Comparison of ENCODE assay signal across 10 cellular contexts in the genomic region with DNA sequence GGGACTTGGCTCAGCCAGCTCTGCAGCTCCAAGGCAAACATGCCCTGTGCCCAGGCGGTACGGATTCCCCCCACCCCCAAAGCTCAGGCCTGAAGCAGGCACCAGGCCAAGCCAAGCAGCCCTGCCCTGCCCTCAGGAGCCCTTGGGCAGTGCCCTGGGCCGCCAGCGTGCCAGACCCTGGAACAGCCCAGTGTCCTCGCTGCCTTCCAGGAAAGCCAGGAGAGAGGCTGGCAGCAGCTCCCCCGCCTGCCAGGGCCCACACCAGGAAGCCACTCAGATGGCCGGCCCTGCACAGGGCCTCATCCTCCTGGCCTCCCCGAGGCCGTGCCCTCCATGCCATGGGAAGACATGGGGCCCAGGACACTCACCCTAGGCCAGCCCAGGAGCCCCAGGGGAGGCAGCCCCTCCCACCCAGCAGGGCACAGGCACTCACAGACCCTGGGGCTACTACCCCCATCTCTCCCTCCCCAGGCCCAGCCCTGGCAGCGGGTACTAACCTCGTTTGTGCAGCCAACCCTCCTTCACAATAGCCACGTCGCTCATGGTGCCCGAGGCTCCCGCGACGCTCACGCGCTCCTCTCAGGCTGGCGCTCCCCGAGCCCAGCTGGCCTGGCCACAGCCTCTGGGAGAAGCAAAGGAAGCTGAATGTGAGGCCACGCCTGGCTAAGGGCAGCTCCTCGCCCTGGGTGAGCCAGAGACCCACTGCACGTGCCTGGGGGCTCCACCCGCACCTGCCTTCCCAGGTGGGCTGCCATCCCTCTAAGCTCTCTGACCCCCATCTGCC. TPM values are rescaled to one million over a fixed set of nuclear protein-coding genes. Genes with fewer than 3 reads are reported as not detected.
DNase-seq lines count a peak whose midpoint lies in the region; ATAC-seq and TF ChIP-seq lines count a peak whose summit lies in the region.
"Had no signal": no experiment of that assay in that cellular context is flagged by ENCODE, and none has a peak within 500 bp of the region (broad histone marks: within the 10 kb centered on the region; RNA-seq: fewer than 3 reads in every experiment).

No MANE protein-coding gene starts in this region.

- H3K36me3 ChIP-seq in DOHH2 (ENCODE audit: control insufficient read depth, low read length) (peaks cover 38% of the 10 kb centered on the region), heart right ventricle (peaks cover 0 to 53% (median 4%) of the 10 kb centered on the region in 9 donors), skeletal muscle satellite cell (ENCODE audit: insufficient read depth, low read length) (peaks cover 39% of the 10 kb centered on the region)

- CTCF ChIA-PET in GM10248 (lab: Yijun Ruan, JAX) = interaction anchor here (3.6 kb wide), 1 partner anchor 24 kb away, joined by 13 read pairs; no protein-coding TSS in a partner anchor

- no peaks in the 10 kb centered on the region for H3K9me3 ChIP-seq in DOHH2 (ENCODE audit: control insufficient read depth, insufficient read depth, low read length)
- no peaks in the 10 kb centered on the region for H3K9me3 ChIP-seq in heart right ventricle
- H3K9me3 ChIP-seq in skeletal muscle satellite cell (replicated peaks; ENCODE audit: low read length) = no peaks in the 10 kb centered on the region

- intact Hi-C loops in heart right ventricle (cut with DNase I) = loop anchor here in 3 of 10 donors (5.0 kb wide), 2 partner anchors 35 to 40 kb away; a partner anchor contains a TSS

- DNase-seq in heart right ventricle = peak; percentile 72
- no peak for DNase-seq in NCI-H187 treated with DMSO at 0.1 percent for 48 hours (lab: John Stamatoyannopoulos, UW)
- no peak for DNase-seq in GM10248 (ENCODE audit: extremely low spot score)
- DNase-seq: activated naive CD8-positive, alpha-beta T cell treated with anti-CD3 and anti-CD28 coated beads, Interleukin-2, amount 10 ng/mL, durations not matched to agents 7 days and 5 days; effector CD4-positive, alpha-beta T cell; NCI-H1436 treated with DMSO at 0.1 percent for 48 hours had no signal

- ATAC-seq in heart right ventricle (peak; percentile 36 to 83 (median 75)), GM18498 (IDR thresholded peaks at IDR 0.05; ENCODE audit: unreplicated experiment) (no peak)

- H3K79me2 ChIP-seq in DOHH2 (ENCODE audit: control insufficient read depth, low read length) = peaks cover 69% of the 10 kb centered on the region

- H3K4me1 ChIP-seq in DOHH2 (ENCODE audit: control insufficient read depth, low read length) (peaks cover 19% of the 10 kb centered on the region), heart right ventricle (peaks cover 29 to 74% (median 68%) of the 10 kb centered on the region in 9 donors), skeletal muscle satellite cell (ENCODE audit: control insufficient read depth, insufficient read depth, low read length) (peaks cover 43% of the 10 kb centered on the region)

- H3K4me3 ChIP-seq in DOHH2 (ENCODE audit: low read length) (no peak overlapping the region), heart right ventricle (no peak overlapping the region), skeletal muscle satellite cell (ENCODE audit: low read length) (peak overlapping the region; percentile 29)

- H3K4me2 ChIP-seq in DOHH2 (ENCODE audit: low read length) (peak overlapping the region; percentile 4; the same call in 1 of the 2 replicates), skeletal muscle satellite cell (ENCODE audit: low read length) (peak overlapping the region; percentile 86)

- no peak for TF ChIP-seq CTCF in DOHH2 (IDR thresholded peaks at IDR 0.05; ENCODE audit: low read depth, low read length, poor library complexity, severe bottlenecking)
- TF ChIP-seq CTCF in VCaP (conservative IDR thresholded peaks at IDR 0.05) = no peak
- TF ChIP-seq CTCF in heart right ventricle (IDR thresholded peaks at IDR 0.05) = no peak
- TF ChIP-seq CTCF in GM10248 (IDR thresholded peaks at IDR 0.05; ENCODE audit: control extremely low read depth, extremely low read depth, low read depth, missing control alignments) = no peak

- H3K27me3 ChIP-seq in DOHH2 (ENCODE audit: control insufficient read depth, low read length) (peaks cover 15% of the 10 kb centered on the region), heart right ventricle (no peaks in the 10 kb centered on the region), skeletal muscle satellite cell (ENCODE audit: control insufficient read depth, insufficient read depth, low read length) (no peaks in the 10 kb centered on the region)

- no peaks in the 10 kb centered on the region for H3K9me2 ChIP-seq in DOHH2 (replicated peaks; ENCODE audit: control insufficient read depth, low read length)

- H3F3A ChIP-seq in DOHH2 (ENCODE audit: control insufficient read depth, insufficient read depth) = no peaks in the 10 kb centered on the region

- H3K27ac ChIP-seq in DOHH2 (ENCODE audit: low read depth, low read length) = no peak overlapping the region
- peak overlapping the region; percentile 89 for H3K27ac ChIP-seq in VCaP
- H3K27ac ChIP-seq in heart right ventricle = peak overlapping the region in 9 of 10 donors; percentile 2 to 89 (median 66)

- peak overlapping the region; percentile 93 for H3K9ac ChIP-seq in skeletal muscle satellite cell (ENCODE audit: low read depth, low read length)

- H4K20me1 ChIP-seq in DOHH2 (ENCODE audit: control insufficient read depth, insufficient read depth, low read depth, low read length) = peaks cover 14% of the 10 kb centered on the region

- WGBS in heart right ventricle, 2 donors = 67 to 72% methylated on average over 25 of the region's 25 CpGs

- POLR2A ChIA-PET in GM10248 (lab: Yijun Ruan, JAX) = no interaction called here

RNA-seq across cellular contexts. Expression of a gene that starts 3.3 kb away (rescaled TPM):
- total RNA-seq in heart right ventricle = 100 to 1,000 TPM in 9 of 10 donors, 10 to 100 TPM in 1; 98.1 to 152 (median 141) TPM
- polyA plus RNA-seq in heart right ventricle = 100 to 1,000 TPM in 1 of 2 donors, 10 to 100 TPM in 1; 95.7 to 112 TPM
- total RNA-seq in skeletal muscle satellite cell (2012; rRNA removed) = 180 and 188 TPM in 2 replicates

RNA-seq across cellular contexts. Expression of a gene that starts 8.6 kb away (rescaled TPM):
- total RNA-seq in heart right ventricle = 1 to 10 TPM; 4.3 to 9.2 (median 6.9) TPM
- polyA plus RNA-seq in heart right ventricle = 1 to 10 TPM; 1.8 to 5.9 TPM
- total RNA-seq in skeletal muscle satellite cell (2012; rRNA removed) = 3.8 and 3.9 TPM in 2 replicates

RNA-seq across cellular contexts. Expression of a gene that starts 39.3 kb away (rescaled TPM):
- total RNA-seq in heart right ventricle = 10 to 100 TPM; 43.3 to 69.6 (median 50.8) TPM
- 100 to 1,000 TPM in 1 of 2 donors, 10 to 100 TPM in 1; 78.6 to 203 TPM for polyA plus RNA-seq in heart right ventricle
- total RNA-seq in skeletal muscle satellite cell (2012; rRNA removed) = 122 and 180 TPM in 2 replicates

Comparison
In these comparisons a context has a peak if more than half of its experiments do, and no peak if none do; other contexts are left out.
1. DNase-seq: peak in heart right ventricle (2 of 2); none in NCI-H187 treated with DMSO at 0.1 percent for 48 hours (single experiment) and GM10248 (single experiment).